ENCODE assay signal across 19 cellular contexts in genomic region chr4:177638871-177639270, GRCh38.
DNase-seq lines count a peak whose midpoint lies in the region; ATAC-seq, FAIRE-seq and TF ChIP-seq lines count a peak whose summit lies in the region.
"Had no signal": no experiment of that assay in that cellular context is flagged by ENCODE, and none has a peak within 500 bp of the region (broad histone marks: within the 10 kb centered on the region; RNA-seq: fewer than 3 reads in every experiment).

No MANE protein-coding gene starts in this region.

- H3K4me1 ChIP-seq in HUES6 (ENCODE audit: control insufficient read depth, insufficient read depth, low read length) (peaks cover 14% of the 10 kb centered on the region), endodermal cell (ENCODE audit: control insufficient read depth, insufficient read depth, low read length) (no peaks in the 10 kb centered on the region)

- DNase-seq in ELF-1 (ENCODE audit: low read depth, low spot score): peak; percentile 2
- peak; percentile 47 for DNase-seq in endodermal cell
- peak; percentile 21 for DNase-seq in iPS-NIHi7 (ENCODE audit: extremely low spot score)
- DNase-seq in left ventricle myocardium superior: no peak
- no peak for DNase-seq in mesothelial cell of epicardium (ENCODE audit: low spot score in 2 of 2, unreplicated experiment in 2 of 2)
- no peak for DNase-seq in OCI-M1 (lab: John Stamatoyannopoulos, UW)
- no peak for DNase-seq in RCC 7860 (ENCODE audit: low spot score)
- DNase-seq: CD8-positive, alpha-beta T cell; COR-L47; DMS153; DMS79 treated with DMSO at 0.1 percent for 48 hours; EL; GDM1 had no signal

- intact Hi-C loops in left ventricle myocardium superior (cut with micrococcal nuclease): no loop called here

- H3K9ac ChIP-seq in HUES6 (ENCODE audit: low read length): no peak overlapping the region
- H3K9ac ChIP-seq in endodermal cell (ENCODE audit: extremely low read depth, low read length, poor library complexity, severe bottlenecking): no peak overlapping the region

- no peak for ATAC-seq in left ventricle myocardium superior
- ATAC-seq: CD8-positive, alpha-beta T cell; HepG2 had no signal

- no peak overlapping the region for H3K4me3 ChIP-seq in HUES6 (ENCODE audit: low read depth, low read length)
- H3K4me3 ChIP-seq in endodermal cell (ENCODE audit: low read length): no peak overlapping the region

- H3K4me1 Mint-ChIP-seq in endodermal cell (peaks cover 3% of the 10 kb centered on the region), mesothelial cell of epicardium (no peaks in the 10 kb centered on the region)
- H3K4me1 Mint-ChIP-seq: CD14-positive monocyte had no signal

- peak overlapping the region; percentile 73 for H3K27ac ChIP-seq in HUES6 (ENCODE audit: low read depth, low read length)
- no peak overlapping the region for H3K27ac ChIP-seq in endodermal cell (ENCODE audit: low read depth, low read length)
- H3K27ac ChIP-seq: 22Rv1 had no signal

- H3K9me3 Mint-ChIP-seq in endodermal cell (no peaks in the 10 kb centered on the region), mesothelial cell of epicardium (peaks cover 4% of the 10 kb centered on the region)
- H3K9me3 Mint-ChIP-seq: CD8-positive, alpha-beta T cell had no signal

- FAIRE-seq in RCC 7860 (lab: Jason Lieb, UNC): no peak
- FAIRE-seq: D721Med, H54, HepG2 had no signal

- H3K27me3 Mint-ChIP-seq in endodermal cell (ENCODE audit: insufficient read depth) (no peaks in the 10 kb centered on the region), mesothelial cell of epicardium (ENCODE audit: low read depth) (no peaks in the 10 kb centered on the region)

- H3K27me3 ChIP-seq in HUES6 (ENCODE audit: control insufficient read depth, insufficient read depth, low read length) (no peaks in the 10 kb centered on the region), endodermal cell (ENCODE audit: control insufficient read depth, insufficient read depth, low read length, poor library complexity, severe bottlenecking) (no peaks in the 10 kb centered on the region)

- H3K4me3 Mint-ChIP-seq in endodermal cell (no peak overlapping the region), mesothelial cell of epicardium (no peak overlapping the region)
- H3K4me3 Mint-ChIP-seq: CD14-positive monocyte; CD8-positive, alpha-beta T cell had no signal

- H3K36me3 ChIP-seq in HUES6 (ENCODE audit: control insufficient read depth, insufficient read depth, low read length) (no peaks in the 10 kb centered on the region), endodermal cell (ENCODE audit: control insufficient read depth, insufficient read depth, low read length) (no peaks in the 10 kb centered on the region)

- H3K9me3 ChIP-seq in HUES6 (ENCODE audit: control insufficient read depth, insufficient read depth, low read depth, low read length) (no peaks in the 10 kb centered on the region), endodermal cell (ENCODE audit: control insufficient read depth, low read length) (no peaks in the 10 kb centered on the region)

- no peaks in the 10 kb centered on the region for H3K36me3 Mint-ChIP-seq in endodermal cell (ENCODE audit: low read depth)
- H3K36me3 Mint-ChIP-seq in mesothelial cell of epicardium: no peaks in the 10 kb centered on the region
- H3K36me3 Mint-ChIP-seq: CD14-positive monocyte; CD8-positive, alpha-beta T cell had no signal

- TF ChIP-seq CTCF in endodermal cell (conservative IDR thresholded peaks at IDR 0.05): no peak
- no peak for TF ChIP-seq CTCF in mesothelial cell of epicardium (IDR thresholded peaks at IDR 0.05; ENCODE audit: unreplicated experiment)

- H3K27ac Mint-ChIP-seq in endodermal cell: no peak overlapping the region
- H3K27ac Mint-ChIP-seq in mesothelial cell of epicardium: no peak overlapping the region
- H3K27ac Mint-ChIP-seq: CD14-positive monocyte; CD8-positive, alpha-beta T cell had no signal

- WGBS in endodermal cell (ENCODE audit: insufficient coverage in 1 of 2, insufficient read length in 1 of 2), 2 experiments: 44% methylated on average over 2 of the region's 2 CpGs; no CpG with 5 or more reads in 1 of the 2 experiments

Comparison
In these comparisons a context has a peak if more than half of its experiments do, and no peak if none do; other contexts are left out.
1. DNase-seq: peak in ELF-1 (single experiment), endodermal cell (single experiment) and iPS-NIHi7 (single experiment); none in left ventricle myocardium superior (single experiment), mesothelial cell of epicardium (0 of 2), OCI-M1 (single experiment) and RCC 7860 (single experiment).